In genomic region chr18:10488022-10488421, GRCh38 we compare ENCODE assay signal across 28 cellular contexts. TPM values are rescaled to one million over a fixed set of nuclear protein-coding genes. Genes with fewer than 3 reads are reported as not detected.
A peak's percentile ranks its signal among the peaks of the same experiment; 100 is the strongest.
DNase-seq lines count a peak whose midpoint lies in the region; ATAC-seq and TF ChIP-seq lines count a peak whose summit lies in the region.
"Had no signal": no experiment of that assay in that cellular context is flagged by ENCODE, and none has a peak within 500 bp of the region (broad histone marks: within the 10 kb centered on the region; RNA-seq: fewer than 3 reads in every experiment).

No MANE protein-coding gene starts in this region.

- H3K9me3 ChIP-seq in A673 (ENCODE audit: low read depth, low read length, poor library complexity, severe bottlenecking): no peaks in the 10 kb centered on the region
- H3K9me3 ChIP-seq in MG63: no peaks in the 10 kb centered on the region
- no peaks in the 10 kb centered on the region for H3K9me3 ChIP-seq in left lung
- no peaks in the 10 kb centered on the region for H3K9me3 ChIP-seq in lower lobe of right lung
- H3K9me3 ChIP-seq: SK-N-SH had no signal

- peak; percentile 57 for ATAC-seq in left lung
- ATAC-seq in lower lobe of right lung: no peak
- ATAC-seq in HG03354 (IDR thresholded peaks at IDR 0.05; ENCODE audit: poor library complexity, severe bottlenecking, unreplicated experiment): no peak
- ATAC-seq: activated CD4-positive, CD25-positive, alpha-beta regulatory T cell treated with anti-CD3 and anti-CD28 coated beads, Interleukin-2, amount 50 U/mL, for 24 hours; activated naive CD8-positive, alpha-beta T cell treated with anti-CD3 and anti-CD28 coated beads, Interleukin-2, amount 50 U/mL, for 24 hours; activated T-cell treated with anti-CD3 and anti-CD28 coated beads, Interleukin-2, amount 50 U/mL, for 72 hours; GM23338; natural killer cell treated with Interleukin-12 subunit alpha and Interleukin-12 subunit beta and Interleukin-15 and Interleukin-18, amount 100 ng/mL, for 72 hours; PC-3; stimulated activated effector memory CD8-positive, alpha-beta T cell treated with anti-CD3 and anti-CD28 coated beads, Interleukin-12 subunit alpha, Interleukin-12 subunit beta, amount 100 ng/mL, for 72 hours; T-helper 17 cell had no signal

- TSS peak; percentile 41 for BruUV-seq in A673 (replicated peaks; lab: Mats Ljungman, UMichigan)

- H3K4me1 ChIP-seq in A673 (ENCODE audit: insufficient read depth, low read length, poor library complexity, severe bottlenecking) (peaks cover 36% of the 10 kb centered on the region), left lung (peaks cover 0 to 2% of the 10 kb centered on the region in 2 donors), lower lobe of right lung (no peaks in the 10 kb centered on the region)

- POLR2A ChIA-PET in A673 (lab: Charles Lee; ENCODE audit: low non-redundant PET): no interaction called here

- H3K36me3 ChIP-seq in A673 (ENCODE audit: insufficient read depth, low read length, poor library complexity, severe bottlenecking) (peaks cover 75% of the 10 kb centered on the region), MG63 (no peaks in the 10 kb centered on the region), left lung (peaks cover 0 to 22% of the 10 kb centered on the region in 2 donors), lower lobe of right lung (peaks cover 36% of the 10 kb centered on the region)
- H3K36me3 ChIP-seq: brain microvascular endothelial cell had no signal

- intact Hi-C loops in A673 (cut with micrococcal nuclease; ENCODE audit: unreplicated experiment) (no loop called here), dorsolateral prefrontal cortex (cut with DNase I) (no loop called here), left lung (cut with DNase I) (no loop called here), lower lobe of right lung (cut with DNase I) (no loop called here)

- H3K27me3 ChIP-seq in A673 (replicated peaks; ENCODE audit: insufficient read depth, low read depth, low read length, poor library complexity): no peaks in the 10 kb centered on the region
- no peaks in the 10 kb centered on the region for H3K27me3 ChIP-seq in MG63
- H3K27me3 ChIP-seq in dorsolateral prefrontal cortex: no peaks in the 10 kb centered on the region
- no peaks in the 10 kb centered on the region for H3K27me3 ChIP-seq in left lung
- H3K27me3 ChIP-seq in lower lobe of right lung (ENCODE audit: low read depth): no peaks in the 10 kb centered on the region
- H3K27me3 ChIP-seq: brain microvascular endothelial cell had no signal

- TF ChIP-seq CTCF in A673 (conservative IDR thresholded peaks at IDR 0.05; ENCODE audit: low read depth, low read length): no peak
- TF ChIP-seq CTCF in dorsolateral prefrontal cortex (IDR thresholded peaks at IDR 0.05 in 54 of 56, conservative IDR thresholded peaks at IDR 0.05 in 2 of 56; ENCODE audit: low read depth in 1 of 56, partially characterized antibody in 56 of 56): no peak
- TF ChIP-seq CTCF in left lung (IDR thresholded peaks at IDR 0.05): no peak
- TF ChIP-seq CTCF in lower lobe of right lung (IDR thresholded peaks at IDR 0.05): no peak

- peak overlapping the region; percentile 73 for H3K27ac ChIP-seq in A673 (ENCODE audit: low read depth, low read length, poor library complexity, severe bottlenecking)
- H3K27ac ChIP-seq in dorsolateral prefrontal cortex: peak overlapping the region in 35 of 59 donors; percentile 1 to 71 (median 45)
- H3K27ac ChIP-seq in left lung: no peak overlapping the region
- no peak overlapping the region for H3K27ac ChIP-seq in lower lobe of right lung
- H3K27ac ChIP-seq: 22Rv1, brain microvascular endothelial cell had no signal

- DNase-seq in A673 (ENCODE audit: low spot score) (no peak), MG63 (peak; percentile 18), dorsolateral prefrontal cortex (no peak), left lung (no peak), lower lobe of right lung (no peak), NCI-H345 treated with DMSO at 0.1 percent for 48 hours (lab: John Stamatoyannopoulos, UW; ENCODE audit: unreplicated experiment) (no peak), NOMO-1 treated with dmso at 0.1 percent for 144 hours (lab: John Stamatoyannopoulos, UW; ENCODE audit: unreplicated experiment) (no peak)
- DNase-seq: activated CD4-positive, alpha-beta T cell treated with anti-CD3 and anti-CD28 coated beads, Interleukin-2, amount 50 U/mL, for 4 hours; activated naive CD8-positive, alpha-beta T cell treated with anti-CD3 and anti-CD28 coated beads, Interleukin-2, amount 50 U/mL, for 24 hours; activated T-cell treated with anti-CD3 and anti-CD28 coated beads, Interleukin-2, amount 50 U/mL, for 72 hours; brain microvascular endothelial cell; CD4-positive, alpha-beta T cell; foreskin melanocyte; kidney glomerular epithelial cell; NCI-H2171 treated with DMSO at 0.1 percent for 48 hours; NCI-H524; PC-3; SK-N-SH; stimulated activated CD4-positive, alpha-beta T cell treated with anti-CD3 and anti-CD28 coated beads, Interleukin-15, amount 100 ng/mL, for 24 hours; substantia nigra; T-helper 17 cell had no signal

- H3K4me3 ChIP-seq in A673 (ENCODE audit: low read depth, low read length, poor library complexity, severe bottlenecking): no peak overlapping the region
- no peak overlapping the region for H3K4me3 ChIP-seq in MG63
- no peak overlapping the region for H3K4me3 ChIP-seq in dorsolateral prefrontal cortex
- no peak overlapping the region for H3K4me3 ChIP-seq in left lung
- H3K4me3 ChIP-seq in lower lobe of right lung: no peak overlapping the region
- H3K4me3 ChIP-seq: GM23338 had no signal

- CTCF ChIA-PET in A673 (lab: Charles Lee): no interaction called here

RNA-seq across cellular contexts. Expression of gene APCDD1, which starts 33.6 kb away (rescaled TPM):
- total RNA-seq in A673 (2021) (333 and 355 TPM in 2 replicates), dorsolateral prefrontal cortex (100 to 1,000 TPM in 6 of 120 experiments, 10 to 100 TPM in 114; 20.1 to 134 (median 52.7) TPM), left lung (10 to 100 TPM; 27.6 to 49.0 TPM), lower lobe of right lung (33.4 TPM)
- total RNA-seq in MG63 (2014; rRNA removed; shearing (Covaris generic); ENCODE audit: low replicate concordance): 2.4 and 11.8 TPM in 2 replicates
- total RNA-seq: activated T-cell treated with anti-CD3 and anti-CD28 coated beads, Interleukin-2, amount 50 U/mL, for 72 hours; CD4-positive, alpha-beta T cell; lung microvascular endothelial cell; natural killer cell treated with Interleukin-12 subunit alpha and Interleukin-12 subunit beta and Interleukin-15 and Interleukin-18, amount 100 ng/mL, for 72 hours; PC-3; T-helper 17 cell had no signal

RNA-seq across cellular contexts. Expression of gene NAPG, which starts 37.8 kb away (rescaled TPM):
- total RNA-seq in A673 (2021) (54.0 and 57.5 TPM in 2 replicates), dorsolateral prefrontal cortex (100 to 1,000 TPM in 55 of 120 experiments, 10 to 100 TPM in 65; 52.2 to 139 (median 98.2) TPM), left lung (10 to 100 TPM; 26.8 to 37.7 TPM), lower lobe of right lung (28.1 TPM)
- 24.5 and 33.9 TPM in 2 replicates for total RNA-seq in MG63 (2014; rRNA removed; shearing (Covaris generic); ENCODE audit: low replicate concordance)

Comparison
In these comparisons a context has a peak if more than half of its experiments do, and no peak if none do; other contexts are left out.
1. H3K27ac ChIP-seq: peak in A673 (single experiment) and dorsolateral prefrontal cortex (35 of 59); none in left lung (0 of 2) and lower lobe of right lung (single experiment).